ENCODE assay signal across 10 cellular contexts in the genomic region with DNA sequence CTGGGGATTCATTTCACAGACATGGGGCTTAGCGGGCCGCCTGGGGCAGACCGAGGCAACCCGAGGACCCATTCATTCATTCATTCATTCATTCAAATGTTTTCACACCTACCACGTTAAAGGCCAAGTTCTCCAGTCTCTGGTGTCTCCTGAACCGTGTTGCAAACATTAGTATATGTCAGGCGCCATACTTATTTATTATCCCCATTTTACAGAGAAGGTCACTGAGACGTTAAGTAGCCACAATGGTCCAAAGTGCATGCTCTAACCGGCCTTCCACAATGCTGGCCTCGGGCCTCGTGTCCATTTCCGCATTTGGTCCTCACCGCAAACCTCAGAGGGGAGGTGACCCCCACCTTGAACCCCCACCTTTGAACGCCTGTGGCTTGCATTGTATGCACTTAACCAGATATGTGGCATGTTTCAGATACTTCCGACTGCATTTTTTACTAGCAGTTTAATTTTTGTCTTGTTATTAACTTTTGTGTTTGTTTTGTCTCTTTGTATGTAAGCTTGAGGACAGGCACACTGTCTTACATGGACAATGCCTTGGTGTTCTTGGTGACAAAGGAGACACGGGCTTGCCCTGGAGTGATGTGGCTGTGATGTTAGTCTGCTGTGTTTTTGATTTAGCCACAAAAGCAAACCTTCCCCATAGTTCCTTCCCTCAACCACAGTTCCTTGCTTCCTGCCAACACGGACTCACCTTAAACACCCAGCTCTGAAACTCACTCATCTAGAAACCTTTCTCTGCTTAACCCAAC. TPM values are rescaled to one million over a fixed set of nuclear protein-coding genes. Genes with fewer than 3 reads are reported as not detected.
DNase-seq lines count a peak whose midpoint lies in the region; ATAC-seq, FAIRE-seq and TF ChIP-seq lines count a peak whose summit lies in the region.
"Had no signal": no experiment of that assay in that cellular context is flagged by ENCODE, and none has a peak within 500 bp of the region (broad histone marks: within the 10 kb centered on the region; RNA-seq: fewer than 3 reads in every experiment).

No MANE protein-coding gene starts in this region.

- H3K27me3 Mint-ChIP-seq in CD8-positive, alpha-beta T cell (ENCODE audit: low read depth), result no peaks in the 10 kb centered on the region

- H3K9me3 Mint-ChIP-seq in CD8-positive, alpha-beta T cell, result no peaks in the 10 kb centered on the region

- peak overlapping the region; percentile 21 for H3K27ac Mint-ChIP-seq in CD8-positive, alpha-beta T cell

- peak overlapping the region; percentile 59 for H3K4me3 ChIP-seq in CD8-positive, alpha-beta T cell (ENCODE audit: low read depth, low read length)
- H3K4me3 ChIP-seq in PC-3 (ENCODE audit: low read length) (peak overlapping the region; percentile 99; the same call in 1 of the 2 replicates), H1 (ENCODE audit: extremely low read depth in 1 of 4, insufficient read depth in 2 of 4, low read depth in 3 of 4, low read length in 4 of 4) (peak overlapping the region in 2 of 4 experiments; percentile 49 to 74; a peak in 5 of 8 replicates), neuron (ENCODE audit: low read length) (peak overlapping the region; percentile 76)

- H2BK15ac ChIP-seq in H1 (ENCODE audit: low read length), result no peak overlapping the region

- no peaks in the 10 kb centered on the region for H3K9me3 ChIP-seq in CD8-positive, alpha-beta T cell (ENCODE audit: low read length)
- H3K9me3 ChIP-seq in PC-3 (ENCODE audit: low read length), result no peaks in the 10 kb centered on the region
- no peaks in the 10 kb centered on the region for H3K9me3 ChIP-seq in H1 (ENCODE audit: insufficient read depth in 2 of 2, low read depth in 1 of 2, low read length in 1 of 2)
- H3K9me3 ChIP-seq in neuron (ENCODE audit: low read length), result no peaks in the 10 kb centered on the region

- no peak overlapping the region for H3K4ac ChIP-seq in H1 (replicated peaks; ENCODE audit: insufficient read length, low read depth, low read length)

- no TSS peak for BruUV-seq in PC-3 (replicated peaks; lab: Mats Ljungman, UMichigan)

- H2BK20ac ChIP-seq in H1 (ENCODE audit: low read length), result no peak overlapping the region

- no peak overlapping the region for H2BK120ac ChIP-seq in H1 (replicated peaks; ENCODE audit: low read depth, low read length)

- no peak overlapping the region for H4K91ac ChIP-seq in H1 (replicated peaks; ENCODE audit: insufficient read length, low read length)

- no peaks in the 10 kb centered on the region for H3K36me3 ChIP-seq in CD8-positive, alpha-beta T cell (ENCODE audit: insufficient read depth, low read length)
- H3K36me3 ChIP-seq in PC-3 (ENCODE audit: low read depth, low read length) (peaks cover under 1% of the 10 kb centered on the region; the same call in 1 of the 2 replicates), H1 (ENCODE audit: control insufficient read depth in 2 of 4, insufficient read depth in 4 of 4, low read length in 3 of 4) (no peaks in the 10 kb centered on the region), neuron (ENCODE audit: insufficient read depth, low read length) (no peaks in the 10 kb centered on the region)

- H2BK12ac ChIP-seq in H1 (ENCODE audit: low read depth, low read length), result 0 out of 2 replicates have a peak overlapping the region, but pooled peaks have one; percentile 50

- peaks cover 33% of the 10 kb centered on the region for H3K79me2 ChIP-seq in PC-3 (ENCODE audit: low read length)
- no peaks in the 10 kb centered on the region for H3K79me2 ChIP-seq in H1 (ENCODE audit: control insufficient read depth in 1 of 2, insufficient read depth in 2 of 2, low read length in 2 of 2)

- no peaks in the 10 kb centered on the region for H3F3A ChIP-seq in PC-3 (ENCODE audit: low read length, unreplicated experiment)

- TF ChIP-seq EP300 in H1 (IDR thresholded peaks at IDR 0.05; ENCODE audit: borderline replicate concordance in 1 of 2, low read depth in 2 of 2, low read length in 2 of 2), result no peak

- no peak for TF ChIP-seq RAD21 in H1 (IDR thresholded peaks at IDR 0.05 in 1 of 2, conservative IDR thresholded peaks at IDR 0.05 in 1 of 2; ENCODE audit: low read depth in 2 of 2, low read length in 2 of 2)

- no peak overlapping the region for H2AK5ac ChIP-seq in H1 (ENCODE audit: low read depth, low read length)

- H3K79me1 ChIP-seq in H1 (ENCODE audit: low read depth, low read length), result 0 out of 2 replicates have a peak, but pooled peaks cover 3% of the 10 kb centered on the region

- H3K4me2 ChIP-seq in PC-3 (ENCODE audit: low read length), result peak overlapping the region; percentile 99
- H3K4me2 ChIP-seq in H1 (ENCODE audit: insufficient read depth in 1 of 2, low read depth in 2 of 2, low read length in 2 of 2), result peak overlapping the region; percentile 71 to 96

- no peak overlapping the region for H3K23ac ChIP-seq in H1 (ENCODE audit: insufficient read length)

- H2AFZ ChIP-seq in PC-3 (ENCODE audit: low read length) (0 out of 2 replicates have a peak overlapping the region, but pooled peaks have one; percentile 96), H1 (ENCODE audit: low read length) (no peak overlapping the region), neuron (ENCODE audit: low read depth, low read length) (peak overlapping the region; percentile 91)

- H3K9ac ChIP-seq in PC-3 (ENCODE audit: low read length), result no peak overlapping the region
- H3K9ac ChIP-seq in H1 (replicated peaks in 1 of 4; ENCODE audit: extremely low read depth in 1 of 4, low read depth in 3 of 4, low read length in 3 of 4), result no peak overlapping the region; a peak in 2 of 7 replicates

- H4K8ac ChIP-seq in H1 (ENCODE audit: extremely low read depth, insufficient read depth, low read length), result no peak overlapping the region

- H4K5ac ChIP-seq in H1 (ENCODE audit: insufficient read length, low read depth, low read length), result no peak overlapping the region

- no peak overlapping the region for H2BK5ac ChIP-seq in H1 (ENCODE audit: low read depth, low read length)

- 73% methylated on average over 17 of the region's 17 CpGs; no CpG with 5 or more reads in 1 of the 2 experiments for WGBS in H1 (ENCODE audit: extremely low coverage in 1 of 2, insufficient coverage in 1 of 2, insufficient read length in 1 of 2, insufficient replicate concordance in 2 of 2, low coverage in 1 of 2, low lambda C conversion rate in 2 of 2, missing lambda C conversion rate in 1 of 2), 2 experiments

- no peak overlapping the region for H3K14ac ChIP-seq in H1 (ENCODE audit: insufficient read length)

- H3K9me2 ChIP-seq in PC-3 (replicated peaks; ENCODE audit: low read length), result no peaks in the 10 kb centered on the region

- peak overlapping the region; percentile 86 for H3K4me3 Mint-ChIP-seq in CD8-positive, alpha-beta T cell

- CTCF ChIA-PET in CD8-positive, alpha-beta T cell (lab: Charles Lee), result interaction anchor here (0.7 to 7.9 kb wide), 9 partner anchors 14 to 139 kb away, joined by 3 to 47 read pairs (median 4); no protein-coding TSS in a partner anchor
- CTCF ChIA-PET in PC-3 (lab: Charles Lee), result no interaction called here
- CTCF ChIA-PET in H1 (lab: Charles Lee; ENCODE audit: partially characterized antibody), result interaction anchor here (1.3 to 7.6 kb wide), 7 partner anchors 9 to 112 kb away, joined by 3 to 40 read pairs (median 4); no protein-coding TSS in a partner anchor

- H3K23me2 ChIP-seq in H1 (ENCODE audit: low read depth, low read length), result peaks cover 12% of the 10 kb centered on the region; the same call in 1 of the 2 replicates

- TF ChIP-seq CTCF in CD8-positive, alpha-beta T cell (IDR thresholded peaks at IDR 0.05), result no peak
- TF ChIP-seq CTCF in PC-3 (conservative IDR thresholded peaks at IDR 0.05; ENCODE audit: low read depth, low read length) (no peak), H1 (IDR thresholded peaks at IDR 0.05; ENCODE audit: control extremely low read depth in 1 of 3, insufficient read depth in 1 of 3, low read depth in 1 of 3, low read length in 3 of 3) (no peak), GM13976 (IDR thresholded peaks at IDR 0.05; ENCODE audit: borderline replicate concordance, control extremely low read depth, extremely low read depth, insufficient read depth, missing control alignments) (no peak)

- H3K27me3 ChIP-seq in CD8-positive, alpha-beta T cell (ENCODE audit: insufficient read depth, low read length), result no peaks in the 10 kb centered on the region
- H3K27me3 ChIP-seq in PC-3 (ENCODE audit: low read length), result no peaks in the 10 kb centered on the region
- H3K27me3 ChIP-seq in H1 (replicated peaks in 1 of 4; ENCODE audit: control insufficient read depth in 3 of 4, extremely low read depth in 1 of 4, insufficient read depth in 3 of 4, low read length in 3 of 4), result peaks cover 5 to 40% (median 24%) of the 10 kb centered on the region in 4 experiments; a peak in 6 of 7 replicates
- no peaks in the 10 kb centered on the region for H3K27me3 ChIP-seq in neuron (ENCODE audit: insufficient read depth, low read length)

- peaks cover 6% of the 10 kb centered on the region for H3K36me3 Mint-ChIP-seq in CD8-positive, alpha-beta T cell

- POLR2A ChIA-PET in CD8-positive, alpha-beta T cell (lab: Charles Lee), result interaction anchor here (5.1 kb wide), 1 partner anchor 32 kb away, joined by 72 read pairs; no protein-coding TSS in a partner anchor
- POLR2A ChIA-PET in PC-3 (lab: Charles Lee; ENCODE audit: unreplicated experiment) (interaction anchor here (0.6 kb wide), 1 partner anchor 51 kb away, joined by 3 read pairs; no protein-coding TSS in a partner anchor), H1 (lab: Charles Lee; ENCODE audit: partially characterized antibody) (interaction anchor here (1.1 to 5.1 kb wide), 5 partner anchors 9 to 75 kb away, joined by 3 to 28 read pairs (median 8); no protein-coding TSS in a partner anchor)

- H3K56ac ChIP-seq in H1 (replicated peaks; ENCODE audit: insufficient read length, low read depth, low read length), result no peak overlapping the region

- no peak for FAIRE-seq in H1 (lab: Jason Lieb, UNC)

- in situ Hi-C loops in GM13976 (cut with MboI; ENCODE audit: low sequenced_read_pairs, unreplicated experiment), result no loop called here

- ATAC-seq in CD8-positive, alpha-beta T cell, result no peak
- no peak for ATAC-seq in PC-3

- 0 out of 2 replicates have a peak overlapping the region, but pooled peaks have one; percentile 90 for H3K18ac ChIP-seq in H1 (ENCODE audit: extremely low read depth, low read length)

- DNase-seq in CD8-positive, alpha-beta T cell, result peak in 1 of 7 experiments; percentile 24
- DNase-seq in PC-3, result no peak
- no peak for DNase-seq in H1 (ENCODE audit: low read depth in 1 of 2, low spot score in 2 of 2)
- no peak for DNase-seq in GOT3 (lab: John Stamatoyannopoulos, UW)
- DNase-seq in GM13976 (ENCODE audit: low spot score), result no peak
- no peak for DNase-seq in AML-193 (lab: John Stamatoyannopoulos, UW)
- no peak for DNase-seq in activated CD4-positive, alpha-beta T cell treated with anti-CD3 and anti-CD28 coated beads, Interleukin-2, amount 50 U/mL, for 1 hour
- DNase-seq: erythroblast, NCI-H345 had no signal

- no peak overlapping the region for H3K27ac ChIP-seq in CD8-positive, alpha-beta T cell (ENCODE audit: low read depth, low read length)
- no peak overlapping the region for H3K27ac ChIP-seq in PC-3 (ENCODE audit: low read length)
- H3K27ac ChIP-seq in H1 (ENCODE audit: low read depth, low read length), result no peak overlapping the region

- peaks cover 47% of the 10 kb centered on the region for H3K4me1 Mint-ChIP-seq in CD8-positive, alpha-beta T cell (ENCODE audit: low read depth)

- intact Hi-C loops in CD8-positive, alpha-beta T cell (cut with DNase I, micrococcal nuclease), result loop anchor here (2.0 to 10.0 kb wide), 3 partner anchors 117 to 640 kb away; a partner anchor contains a TSS
- intact Hi-C loops in PC-3 (cut with micrococcal nuclease), result loop anchor here (2.0 to 5.0 kb wide), 2 partner anchors 53 to 55 kb away; a partner anchor contains a TSS

- TF ChIP-seq POLR2A in H1 (IDR thresholded peaks at IDR 0.05; ENCODE audit: control extremely low read depth in 1 of 2, low read depth in 2 of 2, low read length in 2 of 2), result no peak

- peaks cover 45% of the 10 kb centered on the region for H3K4me1 ChIP-seq in CD8-positive, alpha-beta T cell (ENCODE audit: insufficient read depth, low read length)
- H3K4me1 ChIP-seq in PC-3 (ENCODE audit: insufficient read depth, low read length), result peaks cover 29% of the 10 kb centered on the region
- H3K4me1 ChIP-seq in H1 (replicated peaks in 1 of 4; ENCODE audit: control insufficient read depth in 3 of 4, insufficient read depth in 4 of 4, low read length in 3 of 4), result peaks cover 0 to 3% (median 2%) of the 10 kb centered on the region in 4 experiments; a peak in 4 of 7 replicates
- H3K4me1 ChIP-seq in neuron (ENCODE audit: insufficient read depth, low read length), result peaks cover 16% of the 10 kb centered on the region

- H4K20me1 ChIP-seq in PC-3 (ENCODE audit: low read length) (peaks cover 28% of the 10 kb centered on the region), H1 (replicated peaks in 1 of 2; ENCODE audit: control insufficient read depth in 1 of 2, insufficient read depth in 2 of 2, low read length in 2 of 2) (peaks cover 2 to 3% of the 10 kb centered on the region in 2 experiments)

RNA-seq across cellular contexts. Expression of a gene that starts 1.2 kb away (rescaled TPM):
- 100 to 1,000 TPM in 1 of 2 experiments, 10 to 100 TPM in 1; 92.6 to 107 TPM for total RNA-seq in CD8-positive, alpha-beta T cell
- total RNA-seq in PC-3 (2014; rRNA removed), result 30.7 and 55.2 TPM in 2 replicates
- 8.7 and 10.4 TPM in 2 replicates for total RNA-seq in H1 (2021; fragmentation: NEBNext Ultra II Directional; extraction: Animal tissue kit (Norgen Biotek cat#: 25700))
- 6.6 and 13.7 TPM in 2 replicates for polyA plus RNA-seq in H1 (2011; rRNA removed)
- 5.2 TPM for polyA plus RNA-seq in H1 (2011; cell fraction: cytosol; rRNA removed)
- 8.2 TPM for polyA plus RNA-seq in H1 (2011; cell fraction: nucleus; rRNA removed)
- 4.2 to 6.0 TPM (median 5.4 TPM) in 4 replicates for polyA plus RNA-seq in H1 (2012, experiment 1 of 2)
- polyA plus RNA-seq in H1 (2012, experiment 2 of 2), result 5.2 TPM
- 3.5 TPM for polyA plus RNA-seq in H1 (2013, experiment 1 of 2)
- polyA plus RNA-seq in H1 (2013, experiment 2 of 2), result 3.6 TPM
- polyA minus RNA-seq in H1 (2011; rRNA and poly(A)+ RNA removed), result 4.0 and 4.8 TPM in 2 replicates
- 4.8 TPM for polyA minus RNA-seq in H1 (2011; cell fraction: cytosol; rRNA and poly(A)+ RNA removed)
- polyA minus RNA-seq in H1 (2011; cell fraction: nucleus; rRNA and poly(A)+ RNA removed), result 2.6 TPM

RNA-seq across cellular contexts. Expression of a gene that starts 55.4 kb away (rescaled TPM):
- total RNA-seq in CD8-positive, alpha-beta T cell, result 1 to 10 TPM; 1.0 to 1.3 TPM
- total RNA-seq in PC-3 (2014; rRNA removed), result 18.1 and 24.9 TPM in 2 replicates
- 29.4 and 30.3 TPM in 2 replicates for total RNA-seq in H1 (2021; fragmentation: NEBNext Ultra II Directional; extraction: Animal tissue kit (Norgen Biotek cat#: 25700))
- polyA plus RNA-seq in H1 (2011; rRNA removed), result 35.9 and 57.4 TPM in 2 replicates
- 61.4 TPM for polyA plus RNA-seq in H1 (2011; cell fraction: cytosol; rRNA removed)
- polyA plus RNA-seq in H1 (2011; cell fraction: nucleus; rRNA removed), result 95.8 TPM
- 25.3 to 32.9 TPM (median 31.9 TPM) in 4 replicates for polyA plus RNA-seq in H1 (2012, experiment 1 of 2)
- polyA plus RNA-seq in H1 (2012, experiment 2 of 2), result 35.0 TPM
- 18.9 TPM for polyA plus RNA-seq in H1 (2013, experiment 1 of 2)
- 16.0 TPM for polyA plus RNA-seq in H1 (2013, experiment 2 of 2)
- 20.3 and 22.0 TPM in 2 replicates for polyA minus RNA-seq in H1 (2011; rRNA and poly(A)+ RNA removed)
- polyA minus RNA-seq in H1 (2011; cell fraction: cytosol; rRNA and poly(A)+ RNA removed), result 21.8 TPM
- polyA minus RNA-seq in H1 (2011; cell fraction: nucleus; rRNA and poly(A)+ RNA removed), result 21.5 TPM
